ENCODE assay signal across 26 cellular contexts in genomic region chr13:44735806-44736205, GRCh38.
"Had no signal": no experiment of that assay in that cellular context is flagged by ENCODE, and none has a peak within 500 bp of the region (broad histone marks: within the 10 kb centered on the region; RNA-seq: fewer than 3 reads in every experiment).

No MANE protein-coding gene starts in this region.

- H3K36me3 ChIP-seq: left ventricle myocardium inferior, neural progenitor cell, neutrophil, right atrium auricular region, suprapubic skin, thoracic aorta, tibial artery, upper lobe of right lung had no signal

- H3K27me3 ChIP-seq: neural progenitor cell, neutrophil, right atrium auricular region, suprapubic skin, tibial artery, upper lobe of right lung had no signal

- ATAC-seq: left colon; natural killer cell; sciatic nerve; stimulated activated naive B cell treated with anti-CD40 and anti-IgM and Interleukin-4, amounts not matched to agents 10 μg/mL and 1 μg/mL and 100 μg/mL, for 72 hours; stimulated activated naive CD8-positive, alpha-beta T cell treated with anti-CD3 and anti-CD28 coated beads, Interleukin-15, Interleukin-2, amounts not matched to agents 100 U/mL and 50 U/mL, for 24 hours; upper lobe of right lung had no signal

- H3K9me3 ChIP-seq: left ventricle myocardium inferior, neutrophil, right atrium auricular region, suprapubic skin, thoracic aorta, tibial artery, upper lobe of right lung had no signal

- H3K4me1 ChIP-seq: neural progenitor cell, upper lobe of right lung had no signal

- H3K9ac ChIP-seq: neural progenitor cell had no signal

- H3K4me2 ChIP-seq: neural progenitor cell had no signal

- H3K27ac ChIP-seq: left ventricle myocardium inferior, neural progenitor cell, neutrophil, right atrium auricular region, skin epidermis, suprapubic skin, thoracic aorta, tibial artery, upper lobe of right lung had no signal

- DNase-seq: hippocampal formation; kidney; left colon; left ventricle myocardium inferior; mesendoderm; naive B cell; natural killer cell; nephron progenitor cell; occipital lobe; stimulated activated CD4-positive, alpha-beta T cell treated with anti-CD3 and anti-CD28 coated beads, Interleukin-12 subunit alpha, Interleukin-12 subunit beta, amount 100 ng/mL, for 4 hours; stimulated activated CD4-positive, alpha-beta T cell treated with anti-CD3 and anti-CD28 coated beads, Interleukin-15, amount 100 ng/mL, for 24 hours; stimulated activated CD4-positive, alpha-beta T cell treated with anti-CD3 and anti-CD28 coated beads, Interleukin-2, amount 100 ng/mL, for 24 hours; stimulated activated CD4-positive, alpha-beta T cell treated with anti-CD3 and anti-CD28 coated beads, Interleukin-4, amount 100 ng/mL, for 1 hour; stimulated activated naive B cell treated with anti-CD40 and anti-IgM and Interleukin-4, amounts not matched to agents 10 μg/mL and 1 μg/mL and 100 μg/mL, for 72 hours; stimulated activated naive CD8-positive, alpha-beta T cell treated with anti-CD3 and anti-CD28 coated beads, Interleukin-15, Interleukin-2, amounts not matched to agents 100 U/mL and 50 U/mL, for 24 hours; tibial artery; trophoblast cell; upper lobe of right lung had no signal

- H3K4me3 ChIP-seq: left ventricle myocardium inferior, lung, neural progenitor cell, right atrium auricular region, skin epidermis, suprapubic skin, thoracic aorta, tibial artery, upper lobe of right lung had no signal

- H2AFZ ChIP-seq: neural progenitor cell had no signal
